11 cellular contexts compared by ENCODE assay signal in the genomic region with DNA sequence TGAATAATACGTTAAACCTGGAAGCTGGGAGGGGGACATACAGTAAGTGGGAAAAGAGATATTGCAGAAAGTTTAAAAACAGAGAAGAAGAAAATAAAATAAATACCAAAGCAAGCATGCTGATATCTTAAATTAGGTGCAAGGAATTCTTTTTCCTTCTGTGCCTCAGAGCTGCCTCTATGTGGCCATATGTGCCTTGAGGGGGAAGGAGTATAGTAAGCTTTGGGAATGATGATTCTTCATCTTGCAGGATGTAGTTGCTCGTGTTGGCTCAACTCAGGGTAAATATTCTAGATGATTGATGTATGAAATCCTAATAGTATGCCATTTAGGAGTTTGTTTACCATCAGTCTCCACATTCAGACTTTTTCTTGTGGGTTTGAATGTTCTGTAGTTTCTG.
"Had no signal": no experiment of that assay in that cellular context is flagged by ENCODE, and none has a peak within 500 bp of the region (broad histone marks: within the 10 kb centered on the region; RNA-seq: fewer than 3 reads in every experiment).

No MANE protein-coding gene starts in this region.

- H3K9ac ChIP-seq: GM23248 had no signal

- DNase-seq: GM23248, GOT3, H7, H9, HCEC 1CT, HFFc6 had no signal

- H3K4me2 ChIP-seq: GM23338 had no signal

- FAIRE-seq: H1, H54 had no signal

- H3K9me3 ChIP-seq: HAP-1 had no signal

- H3K4me1 ChIP-seq: HAP-1 had no signal

- ATAC-seq: GM23338, HCT116 had no signal

- H2AFZ ChIP-seq: GM23248, GM23338 had no signal

- H3K27ac ChIP-seq: GM23248 had no signal

- H3K36me3 ChIP-seq: HAP-1 had no signal

- H3K4me3 ChIP-seq: GM23248, GM23338, HAP-1 had no signal
